17 cellular contexts compared by ENCODE assay signal in the genomic region with DNA sequence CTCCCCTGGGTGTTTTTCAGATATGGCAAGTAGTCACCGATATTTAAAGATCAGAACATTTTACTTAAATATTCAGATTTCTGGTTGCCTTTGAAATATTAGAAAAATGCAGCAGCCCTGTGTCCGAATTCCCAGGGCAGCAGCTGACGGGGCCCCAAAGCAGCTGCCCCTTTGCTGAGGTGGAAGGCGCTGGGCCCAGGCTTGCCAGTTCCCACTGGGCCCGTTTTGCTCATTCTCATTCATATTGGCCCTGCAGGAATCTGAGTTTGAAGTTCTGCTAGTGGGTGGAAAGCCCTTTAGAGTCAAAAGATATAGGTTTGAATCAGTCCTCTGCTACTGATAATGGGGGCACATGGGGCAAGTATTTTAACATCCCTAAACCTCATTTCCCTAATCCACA.
"Had no signal": no experiment of that assay in that cellular context is flagged by ENCODE, and none has a peak within 500 bp of the region (broad histone marks: within the 10 kb centered on the region; RNA-seq: fewer than 3 reads in every experiment).

No MANE protein-coding gene starts in this region.

- H3K27me3 ChIP-seq: gastrocnemius medialis, hepatocyte, ovary, right atrium auricular region, sigmoid colon, stomach had no signal

- H3K36me3 ChIP-seq: gastrocnemius medialis, ovary, right atrium auricular region, sigmoid colon, stomach had no signal

- H3K4me1 ChIP-seq: gastrocnemius medialis, right atrium auricular region, sigmoid colon, stomach had no signal

- H3K27ac ChIP-seq: coronary artery, gastrocnemius medialis, hepatocyte, ovary, right atrium auricular region, sigmoid colon, stomach had no signal

- H2AFZ ChIP-seq: hepatocyte had no signal

- DNase-seq: effector CD8-positive, alpha-beta T cell; gastrocnemius medialis; kidney; naive thymus-derived CD4-positive, alpha-beta T cell; nephron progenitor cell; ovary; sigmoid colon; small intestine; stimulated activated CD4-positive, alpha-beta T cell treated with anti-CD3 and anti-CD28 coated beads, Interleukin-12 subunit alpha, Interleukin-12 subunit beta, amount 100 ng/mL, for 4 hours; stimulated activated naive CD4-positive, alpha-beta T cell; stomach; substantia nigra; trophoblast cell had no signal

- H3K4me3 ChIP-seq: coronary artery, gastrocnemius medialis, hepatocyte, ovary, right atrium auricular region, sigmoid colon, stomach had no signal

- ATAC-seq: esophagus mucosa; gastrocnemius medialis; naive thymus-derived CD4-positive, alpha-beta T cell had no signal

- H3K9me3 ChIP-seq: gastrocnemius medialis, right atrium auricular region, stomach had no signal

- H3K4me2 ChIP-seq: hepatocyte had no signal
